1 cellular context compared by ENCODE assay signal in genomic region chr17:82212331-82213250, GRCh38.
A peak's percentile ranks its signal among the peaks of the same experiment; 100 is the strongest.
TF ChIP-seq lines count a peak whose summit lies in the region.

TSS of gene CCDC57 (minus strand) at chr17:82212842. CDS start at chr17:82201944, 10,898 bp downstream.

TF ChIP-seq in K562, 482 proteins besides CTCF, POLR2A, EP300 and RAD21 (continued from another document and continues in another):
- TF ChIP-seq, protein P1, sequence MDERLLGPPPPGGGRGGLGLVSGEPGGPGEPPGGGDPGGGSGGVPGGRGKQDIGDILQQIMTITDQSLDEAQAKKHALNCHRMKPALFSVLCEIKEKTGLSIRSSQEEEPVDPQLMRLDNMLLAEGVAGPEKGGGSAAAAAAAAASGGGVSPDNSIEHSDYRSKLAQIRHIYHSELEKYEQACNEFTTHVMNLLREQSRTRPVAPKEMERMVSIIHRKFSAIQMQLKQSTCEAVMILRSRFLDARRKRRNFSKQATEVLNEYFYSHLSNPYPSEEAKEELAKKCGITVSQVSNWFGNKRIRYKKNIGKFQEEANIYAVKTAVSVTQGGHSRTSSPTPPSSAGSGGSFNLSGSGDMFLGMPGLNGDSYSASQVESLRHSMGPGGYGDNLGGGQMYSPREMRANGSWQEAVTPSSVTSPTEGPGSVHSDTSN (CRISPR knock-in tag; IDR thresholded peaks at IDR 0.05; ENCODE audit: low read depth) = no peak
- TF ChIP-seq, protein P1 (tag; conservative IDR thresholded peaks at IDR 0.05; ENCODE audit: low read depth) = no peak
- TF ChIP-seq ETV6 (IDR thresholded peaks at IDR 0.05; ENCODE audit: borderline replicate concordance in 1 of 2, low read depth in 2 of 2, low read length in 1 of 2) (no peak), ETV6 (CRISPR knock-in tag; IDR thresholded peaks at IDR 0.05; ENCODE audit: borderline replicate concordance) (0 out of 2 replicates have a peak, but pooled peaks have one; percentile 13), RNF219 (CRISPR knock-in tag; IDR thresholded peaks at IDR 0.05) (no peak), ARID3B (CRISPR knock-in tag; IDR thresholded peaks at IDR 0.05; ENCODE audit: borderline replicate concordance) (no peak; the same call in 1 of the 2 replicates), NEUROD1 (IDR thresholded peaks at IDR 0.05; ENCODE audit: borderline replicate concordance, low read depth, low read length, partially characterized antibody) (peak; percentile 92), ZBTB43 (CRISPR knock-in tag; IDR thresholded peaks at IDR 0.05) (0 out of 2 replicates have a peak, but pooled peaks have one; percentile 19), KDM4B (IDR thresholded peaks at IDR 0.05; ENCODE audit: borderline replicate concordance in 2 of 2, low read depth in 1 of 2) (0 out of 4 replicates have a peak, but pooled peaks of 1 of the 2 experiments have one; percentile 56), CHD1 (IDR thresholded peaks at IDR 0.05; ENCODE audit: low read length) (peak; percentile 37), RCOR1 (IDR thresholded peaks at IDR 0.05; ENCODE audit: borderline replicate concordance in 1 of 2, low read depth in 2 of 2, low read length in 2 of 2) (peak; percentile 9 to 52; a peak in 2 of 4 replicates), TCFL5 (CRISPR knock-in tag; conservative IDR thresholded peaks at IDR 0.05) (no peak), DDX20 (tag; IDR thresholded peaks at IDR 0.05; ENCODE audit: low read depth) (no peak), ARID2 (IDR thresholded peaks at IDR 0.05) (no peak), ZNF197 (CRISPR knock-in tag; IDR thresholded peaks at IDR 0.05; ENCODE audit: low read depth) (0 out of 2 replicates have a peak, but pooled peaks have one; percentile 45), CBFA2T3 (IDR thresholded peaks at IDR 0.05) (0 out of 2 replicates have a peak, but pooled peaks have one; percentile 32), TEAD4 (IDR thresholded peaks at IDR 0.05; ENCODE audit: low read length) (peak; percentile 91), TEAD4 (CRISPR knock-in tag; IDR thresholded peaks at IDR 0.05; ENCODE audit: borderline replicate concordance) (no peak), MAX (CRISPR knock-in tag; IDR thresholded peaks at IDR 0.05) (peak; percentile 33; the same call in 1 of the 2 replicates), NCOR1 (IDR thresholded peaks at IDR 0.05) (peak; percentile 43), PHF20 (IDR thresholded peaks at IDR 0.05; ENCODE audit: partially characterized antibody) (peak; percentile 14), MXI1 (IDR thresholded peaks at IDR 0.05; ENCODE audit: low read depth, low read length) (peak; percentile 92), BCLAF1 (IDR thresholded peaks at IDR 0.05; ENCODE audit: borderline replicate concordance in 1 of 2, control insufficient read depth in 1 of 2, low read depth in 2 of 2, low read length in 1 of 2) (peak in 1 of 2 experiments; percentile 92; a peak in 1 of 4 replicates), HMGN3 (IDR thresholded peaks at IDR 0.05; ENCODE audit: borderline replicate concordance, extremely low read depth, insufficient read length, low read depth, low read length) (peak; percentile 73), CHD2 (IDR thresholded peaks at IDR 0.05; ENCODE audit: low read depth, low read length) (0 out of 2 replicates have a peak, but pooled peaks have one; percentile 27), GATAD2A (IDR thresholded peaks at IDR 0.05) (0 out of 2 replicates have a peak, but pooled peaks have one; percentile 50), SIX5 (IDR thresholded peaks at IDR 0.05; ENCODE audit: borderline replicate concordance in 1 of 2, insufficient read depth in 1 of 2, low read depth in 1 of 2, low read length in 2 of 2) (peak; percentile 36 to 45; a peak in 1 of 4 replicates), CBX3 (IDR thresholded peaks at IDR 0.05; ENCODE audit: borderline replicate concordance in 1 of 2, low read length in 2 of 2) (0 out of 3 replicates have a peak, but pooled peaks of 1 of the 2 experiments have one; percentile 28), CREB1 (IDR thresholded peaks at IDR 0.05) (peak; percentile 12; the same call in 1 of the 2 replicates), CREB1 (CRISPR knock-in tag; IDR thresholded peaks at IDR 0.05) (0 out of 2 replicates have a peak, but pooled peaks have one; percentile 38), ETS1 (conservative IDR thresholded peaks at IDR 0.05; ENCODE audit: control insufficient read depth, low read depth, low read length) (peak; percentile 91), ADNP (tag; IDR thresholded peaks at IDR 0.05) (no peak), NR2C1 (IDR thresholded peaks at IDR 0.05) (peak; percentile 35; the same call in 1 of the 2 replicates), NR2C1 (tag; IDR thresholded peaks at IDR 0.05) (peak; percentile 76), ZEB2 (IDR thresholded peaks at IDR 0.05) (peak; percentile 86), E2F3 (CRISPR knock-in tag; IDR thresholded peaks at IDR 0.05) (peak; percentile 72; the same call in 1 of the 2 replicates), SIN3A (IDR thresholded peaks at IDR 0.05; ENCODE audit: borderline replicate concordance in 2 of 2, control insufficient read depth in 1 of 2, low read depth in 2 of 2, low read length in 2 of 2) (peak; percentile 87 to 93; a peak in 3 of 4 replicates), SMAD4 (CRISPR knock-in tag; conservative IDR thresholded peaks at IDR 0.05) (peak; percentile 60), C11orf30 (IDR thresholded peaks at IDR 0.05; ENCODE audit: low read depth) (peak; percentile 43; the same call in 1 of the 2 replicates), YY1 (IDR thresholded peaks at IDR 0.05; ENCODE audit: borderline replicate concordance in 1 of 3, control insufficient read depth in 1 of 3, extremely low read depth in 1 of 3, insufficient read depth in 3 of 3, insufficient read length in 1 of 3, insufficient replicate concordance in 2 of 3, low read depth in 1 of 3, low read length in 2 of 3) (peak in 2 of 3 experiments; percentile 70 to 80), U2AF1 (optimal IDR thresholded peaks at IDR 0.05; ENCODE audit: low read depth, low read length) (peak; percentile 71), ERF (CRISPR knock-in tag; IDR thresholded peaks at IDR 0.05) (no peak), TAF15 (IDR thresholded peaks at IDR 0.05; ENCODE audit: low read depth, low read length) (no peak), GTF2E2 (tag; IDR thresholded peaks at IDR 0.05) (peak; percentile 41; the same call in 1 of the 2 replicates), ZNF589 (CRISPR knock-in tag; IDR thresholded peaks at IDR 0.05; ENCODE audit: low read depth) (0 out of 2 replicates have a peak, but pooled peaks have one; percentile 34)
- TF ChIP-seq, protein P2, sequence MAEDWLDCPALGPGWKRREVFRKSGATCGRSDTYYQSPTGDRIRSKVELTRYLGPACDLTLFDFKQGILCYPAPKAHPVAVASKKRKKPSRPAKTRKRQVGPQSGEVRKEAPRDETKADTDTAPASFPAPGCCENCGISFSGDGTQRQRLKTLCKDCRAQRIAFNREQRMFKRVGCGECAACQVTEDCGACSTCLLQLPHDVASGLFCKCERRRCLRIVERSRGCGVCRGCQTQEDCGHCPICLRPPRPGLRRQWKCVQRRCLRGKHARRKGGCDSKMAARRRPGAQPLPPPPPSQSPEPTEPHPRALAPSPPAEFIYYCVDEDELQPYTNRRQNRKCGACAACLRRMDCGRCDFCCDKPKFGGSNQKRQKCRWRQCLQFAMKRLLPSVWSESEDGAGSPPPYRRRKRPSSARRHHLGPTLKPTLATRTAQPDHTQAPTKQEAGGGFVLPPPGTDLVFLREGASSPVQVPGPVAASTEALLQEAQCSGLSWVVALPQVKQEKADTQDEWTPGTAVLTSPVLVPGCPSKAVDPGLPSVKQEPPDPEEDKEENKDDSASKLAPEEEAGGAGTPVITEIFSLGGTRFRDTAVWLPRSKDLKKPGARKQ (CRISPR knock-in tag; IDR thresholded peaks at IDR 0.05) = no peak
- TF ChIP-seq, protein P3, sequence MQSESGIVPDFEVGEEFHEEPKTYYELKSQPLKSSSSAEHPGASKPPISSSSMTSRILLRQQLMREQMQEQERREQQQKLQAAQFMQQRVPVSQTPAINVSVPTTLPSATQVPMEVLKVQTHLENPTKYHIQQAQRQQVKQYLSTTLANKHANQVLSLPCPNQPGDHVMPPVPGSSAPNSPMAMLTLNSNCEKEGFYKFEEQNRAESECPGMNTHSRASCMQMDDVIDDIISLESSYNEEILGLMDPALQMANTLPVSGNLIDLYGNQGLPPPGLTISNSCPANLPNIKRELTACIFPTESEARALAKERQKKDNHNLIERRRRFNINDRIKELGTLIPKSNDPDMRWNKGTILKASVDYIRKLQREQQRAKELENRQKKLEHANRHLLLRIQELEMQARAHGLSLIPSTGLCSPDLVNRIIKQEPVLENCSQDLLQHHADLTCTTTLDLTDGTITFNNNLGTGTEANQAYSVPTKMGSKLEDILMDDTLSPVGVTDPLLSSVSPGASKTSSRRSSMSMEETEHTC (IDR thresholded peaks at IDR 0.05) = no peak
- TF ChIP-seq, protein P4, sequence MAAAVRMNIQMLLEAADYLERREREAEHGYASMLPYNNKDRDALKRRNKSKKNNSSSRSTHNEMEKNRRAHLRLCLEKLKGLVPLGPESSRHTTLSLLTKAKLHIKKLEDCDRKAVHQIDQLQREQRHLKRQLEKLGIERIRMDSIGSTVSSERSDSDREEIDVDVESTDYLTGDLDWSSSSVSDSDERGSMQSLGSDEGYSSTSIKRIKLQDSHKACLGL (CRISPR knock-in tag; IDR thresholded peaks at IDR 0.05; ENCODE audit: borderline replicate concordance, poor library complexity, severe bottlenecking) = peak; percentile 71
